8 cellular contexts compared by ENCODE assay signal in the genomic region with DNA sequence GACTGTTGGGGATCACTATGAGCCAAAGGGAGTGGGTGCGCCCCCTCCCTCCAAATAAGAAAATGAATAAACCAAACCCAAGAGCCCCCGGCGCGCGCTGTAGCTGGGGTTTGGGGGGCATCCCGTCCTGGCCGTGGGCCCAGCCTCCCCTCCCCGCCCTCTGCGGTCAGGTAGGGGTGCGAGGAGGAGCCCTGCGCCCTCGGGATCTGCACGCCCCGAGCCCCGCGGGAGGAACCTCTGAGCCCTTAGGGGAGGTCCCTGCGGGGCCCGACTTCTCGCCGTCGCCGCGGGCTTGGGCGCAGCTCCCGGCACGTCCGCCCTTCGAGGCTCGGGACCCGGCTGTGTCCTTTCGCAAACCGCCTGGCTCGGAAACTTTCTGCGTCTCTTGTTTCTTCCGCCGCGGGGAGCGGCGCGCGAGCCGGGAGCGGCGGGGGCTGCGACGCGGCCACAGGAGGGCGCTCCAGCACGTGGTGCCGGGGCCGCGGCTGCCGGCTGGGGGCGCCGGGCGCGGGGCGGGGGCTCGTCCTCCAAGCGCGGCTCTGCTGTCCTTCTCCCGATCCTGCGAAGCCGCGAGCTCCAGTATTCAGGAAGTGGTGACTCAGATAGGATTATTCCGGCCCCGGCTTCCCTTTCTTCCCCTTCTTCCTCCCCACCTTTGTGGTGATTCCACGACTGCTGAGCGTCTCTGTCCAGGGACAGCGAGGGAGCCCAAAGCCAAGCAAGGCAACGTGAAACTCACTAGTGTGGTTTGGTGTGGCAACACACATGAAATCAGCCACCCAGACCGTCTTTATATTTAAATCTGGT. TPM values are rescaled to one million over a fixed set of nuclear protein-coding genes. Genes with fewer than 3 reads are reported as not detected.
DNase-seq lines count a peak whose midpoint lies in the region; ATAC-seq, FAIRE-seq and TF ChIP-seq lines count a peak whose summit lies in the region.

No MANE protein-coding gene starts in this region.

- no peaks in the 10 kb centered on the region for H3K9me3 Mint-ChIP-seq in activated naive CD8-positive, alpha-beta T cell (ENCODE audit: low read depth)

- ATAC-seq in GM21390 (IDR thresholded peaks at IDR 0.05; ENCODE audit: unreplicated experiment) (peak; percentile 37), Right ventricle myocardium inferior (peak; percentile 65), pancreas (peak; percentile 62 to 74 (median 70))

- H3K27me3 ChIP-seq in Loucy (ENCODE audit: insufficient read depth, low read length, poor library complexity, severe bottlenecking) (no peaks in the 10 kb centered on the region), pancreas (no peaks in the 10 kb centered on the region), tibial artery (no peaks in the 10 kb centered on the region)

- intact Hi-C loops in Right ventricle myocardium inferior (cut with DNase I): loop anchor here (1.0 to 5.0 kb wide), 5 partner anchors 97 to 312 kb away; no protein-coding TSS in a partner anchor
- intact Hi-C loops in pancreas (cut with DNase I): loop anchor here in 2 of 3 donors (5.0 to 10.0 kb wide), 2 partner anchors 99 to 316 kb away; no protein-coding TSS in a partner anchor
- intact Hi-C loops in tibial artery (cut with DNase I; ENCODE audit: low total_unique reads): loop anchor here (5.0 kb wide), 1 partner anchor 309 kb away; no protein-coding TSS in a partner anchor

- no peaks in the 10 kb centered on the region for H3K79me2 ChIP-seq in Loucy (ENCODE audit: insufficient read depth, low read length)

- WGBS in pancreas, 2 donors: 0% methylated on average over 62 to 72 of the region's 72 CpGs

- H3K36me3 Mint-ChIP-seq in activated naive CD8-positive, alpha-beta T cell: peaks cover 2% of the 10 kb centered on the region

- H3K9ac ChIP-seq in Loucy (ENCODE audit: low read depth, low read length, poor library complexity, severe bottlenecking): peak overlapping the region; percentile 89

- H3K4me1 ChIP-seq in Loucy (ENCODE audit: insufficient read depth, low read length, poor library complexity, severe bottlenecking): peaks cover 26% of the 10 kb centered on the region
- H3K4me1 ChIP-seq in pancreas: peaks cover 3 to 8% (median 7%) of the 10 kb centered on the region in 3 donors
- peaks cover 0 to 29% (median 12%) of the 10 kb centered on the region in 4 donors for H3K4me1 ChIP-seq in tibial artery

- peak; percentile 83 for DNase-seq in CD1c-positive myeloid dendritic cell (ENCODE audit: extremely low spot score)
- peak; percentile 85 for DNase-seq in SK-MEL-5 (ENCODE audit: low read depth, low spot score)
- peak; percentile 89 for DNase-seq in Right ventricle myocardium inferior (ENCODE audit: missing footprints)
- peak; percentile 69 to 93 (median 86) for DNase-seq in pancreas
- peak; percentile 76 to 87 for DNase-seq in tibial artery

- H3K36me3 ChIP-seq in Loucy (ENCODE audit: insufficient read depth, low read length) (no peaks in the 10 kb centered on the region), pancreas (no peaks in the 10 kb centered on the region), tibial artery (no peaks in the 10 kb centered on the region)

- TF ChIP-seq CTCF in Loucy (conservative IDR thresholded peaks at IDR 0.05; ENCODE audit: low read length) (peak; percentile 48), pancreas (IDR thresholded peaks at IDR 0.05) (peak; percentile 8 to 77 (median 50)), tibial artery (IDR thresholded peaks at IDR 0.05) (peak; percentile 47 to 79)

- H3K9me2 ChIP-seq in Loucy (replicated peaks; ENCODE audit: low read depth, low read length): no peaks in the 10 kb centered on the region

- peak overlapping the region; percentile 78 for H3K4me3 ChIP-seq in Loucy (ENCODE audit: low read length, poor library complexity, severe bottlenecking)
- H3K4me3 ChIP-seq in pancreas: peak overlapping the region; percentile 76 to 98 (median 89)
- H3K4me3 ChIP-seq in tibial artery: peak overlapping the region; percentile 76 to 79

- H2AFZ ChIP-seq in Loucy (ENCODE audit: low read length): peak overlapping the region; percentile 87

- peaks cover 50% of the 10 kb centered on the region for H3K4me1 Mint-ChIP-seq in activated naive CD8-positive, alpha-beta T cell (ENCODE audit: low read depth)

- H3K4me2 ChIP-seq in Loucy (ENCODE audit: low read depth, low read length, poor library complexity, severe bottlenecking): peak overlapping the region; percentile 93

- peak overlapping the region; percentile 96 for H3K27ac Mint-ChIP-seq in activated naive CD8-positive, alpha-beta T cell

- no peaks in the 10 kb centered on the region for H4K20me1 ChIP-seq in Loucy (ENCODE audit: insufficient read depth, low read length, poor library complexity, severe bottlenecking)

- in situ Hi-C loops in SK-MEL-5 (cut with HindIII; ENCODE audit: low pct_unique_long_range_greater_than_20kb, low sequenced_read_pairs): no loop called here

- no peaks in the 10 kb centered on the region for H3K27me3 Mint-ChIP-seq in activated naive CD8-positive, alpha-beta T cell

- no peak for FAIRE-seq in pancreas (lab: Jason Lieb, UNC)

- H3K27ac ChIP-seq in pancreas: peak overlapping the region; percentile 87 to 94 (median 94)
- H3K27ac ChIP-seq in tibial artery: peak overlapping the region; percentile 90 to 93

- peak overlapping the region; percentile 95 for H3K4me3 Mint-ChIP-seq in activated naive CD8-positive, alpha-beta T cell

- H3K9me3 ChIP-seq in Loucy (ENCODE audit: insufficient read depth, low read depth, low read length) (no peaks in the 10 kb centered on the region), pancreas (no peaks in the 10 kb centered on the region), tibial artery (no peaks in the 10 kb centered on the region)

- H3F3A ChIP-seq in Loucy (ENCODE audit: low read depth): no peaks in the 10 kb centered on the region

RNA-seq across cellular contexts. Expression of a gene that starts 1.6 kb away (rescaled TPM):
- 18.2 and 22.3 TPM in 2 replicates for total RNA-seq in SK-MEL-5 (2014; rRNA removed; shearing (Covaris generic))
- 30.4 and 35.6 TPM in 2 replicates for polyA plus RNA-seq in SK-MEL-5 (2015; cell fraction: cytosol; rRNA removed)
- polyA plus RNA-seq in SK-MEL-5 (2015; cell fraction: nucleus; rRNA removed): 9.2 and 10.5 TPM in 2 replicates
- total RNA-seq in Right ventricle myocardium inferior (13.8 TPM), pancreas (10 to 100 TPM; 21.6 to 28.8 (median 25.3) TPM)
- 10 to 100 TPM in 1 of 2 donors, 1 to 10 TPM in 1; 9.5 to 16.7 TPM for polyA plus RNA-seq in pancreas

RNA-seq across cellular contexts. Expression of a gene that starts 12.3 kb away (rescaled TPM):
- 36.4 and 44.4 TPM in 2 replicates for total RNA-seq in SK-MEL-5 (2014; rRNA removed; shearing (Covaris generic))
- polyA plus RNA-seq in SK-MEL-5 (2015; cell fraction: cytosol; rRNA removed): 94.3 and 100 TPM in 2 replicates
- 60.0 and 61.1 TPM in 2 replicates for polyA plus RNA-seq in SK-MEL-5 (2015; cell fraction: nucleus; rRNA removed)
- total RNA-seq in Right ventricle myocardium inferior: 45.5 TPM
- 10 to 100 TPM; 18.2 to 27.6 (median 23.8) TPM for total RNA-seq in pancreas
- 10 to 100 TPM; 10.5 to 17.7 TPM for polyA plus RNA-seq in pancreas

Comparison
In these comparisons a context has a peak if more than half of its experiments do, and no peak if none do; other contexts are left out.
1. Peak in every context shown above with its lines: DNase-seq, ATAC-seq, H3K4me3 ChIP-seq and H3K27ac ChIP-seq.